ENCODE assay signal across 8 cellular contexts in the genomic region with DNA sequence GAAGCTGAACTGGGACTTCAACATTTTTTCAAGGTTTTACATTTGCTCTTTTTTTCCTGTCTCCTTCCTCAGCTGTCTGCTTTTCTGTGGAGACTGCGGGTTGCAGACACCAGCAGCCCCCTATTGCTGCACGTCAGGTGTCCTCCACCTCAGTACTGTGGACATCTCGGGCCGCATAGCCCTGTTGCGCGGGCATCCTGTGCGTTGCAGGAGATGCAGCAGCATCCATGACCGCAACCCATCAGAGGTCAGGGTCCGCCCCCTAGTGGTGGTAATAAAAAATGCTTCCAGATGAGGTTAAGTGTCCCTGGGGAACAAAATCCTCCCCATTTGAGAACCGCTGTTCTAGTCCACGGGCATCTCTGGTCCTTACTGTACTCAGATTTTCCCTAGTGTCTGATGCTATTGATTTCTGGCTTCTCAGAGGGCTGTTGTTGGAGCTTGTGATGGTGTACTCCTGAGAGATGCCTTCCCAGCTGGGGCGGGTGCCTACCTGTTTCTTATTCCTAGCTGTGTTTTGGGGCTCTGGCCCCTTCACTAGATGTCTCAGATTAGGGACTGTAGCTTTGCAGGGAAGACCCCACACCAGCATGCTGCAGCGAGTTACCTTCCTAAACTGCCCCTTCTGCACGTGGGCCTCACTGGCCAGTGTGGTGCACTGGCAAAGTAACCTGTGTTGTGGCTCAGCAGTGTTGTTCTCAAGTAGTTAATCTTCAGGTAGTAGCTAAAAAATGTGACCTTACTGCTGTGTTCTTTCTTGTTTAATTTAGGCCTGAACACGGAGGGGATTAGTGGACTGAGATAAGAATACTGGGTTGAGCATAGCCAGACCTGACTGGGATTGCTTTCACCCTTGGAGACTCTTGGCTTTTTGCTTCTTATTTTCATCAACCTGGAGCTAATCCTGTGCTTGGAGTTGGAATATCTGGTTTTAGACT. TPM values are rescaled to one million over a fixed set of nuclear protein-coding genes. Genes with fewer than 3 reads are reported as not detected.
A peak's percentile ranks its signal among the peaks of the same experiment; 100 is the strongest.
DNase-seq lines count a peak whose midpoint lies in the region; ATAC-seq, FAIRE-seq and TF ChIP-seq lines count a peak whose summit lies in the region.

No MANE protein-coding gene starts in this region.

- CTCF ChIA-PET in MCF 10A (lab: Yijun Ruan, JAX) = interaction anchor here (0.6 to 4.2 kb wide), 45 partner anchors 9 to 605 kb away, joined by 3 to 79 read pairs (median 4); a partner anchor contains a TSS

- POLR2A ChIA-PET in MCF 10A (lab: Yijun Ruan, JAX) = interaction anchor here (0.6 to 2.0 kb wide), 8 partner anchors 9 to 208 kb away, joined by 3 to 7 read pairs (median 4); a partner anchor contains a TSS

- TF ChIP-seq POLR2A in GM12891 (IDR thresholded peaks at IDR 0.05; ENCODE audit: low read depth, low read length) = no peak

- no peak overlapping the region for H3K4me3 Mint-ChIP-seq in MCF 10A (ENCODE audit: unreplicated experiment)

- H3K36me3 Mint-ChIP-seq in MCF 10A (ENCODE audit: insufficient read depth, unreplicated experiment) = peaks cover 33% of the 10 kb centered on the region

- no peaks in the 10 kb centered on the region for H3K27me3 Mint-ChIP-seq in MCF 10A (ENCODE audit: insufficient read depth, unreplicated experiment)

- DNase-seq in GM12891 (ENCODE audit: insufficient read length, low spot score) (peak; percentile 61), NCI-H2107 treated with DMSO at 0.1 percent for 48 hours (lab: John Stamatoyannopoulos, UW; ENCODE audit: unreplicated experiment) (peak; percentile 5), MCF 10A (ENCODE audit: unreplicated experiment) (peak; percentile 80), inferior parietal cortex (ENCODE audit: extremely low spot score) (peak; percentile 85)
- DNase-seq in stimulated activated CD4-positive, alpha-beta T cell treated with anti-CD3 and anti-CD28 coated beads, Interleukin-15, amount 100 ng/mL, for 24 hours = peak; percentile 77

- H3K9me3 Mint-ChIP-seq in MCF 10A (ENCODE audit: unreplicated experiment) = no peaks in the 10 kb centered on the region

- BruUV-seq in MCF 10A (replicated peaks; lab: Mats Ljungman, UMichigan) = no TSS peak

- peak overlapping the region; percentile 87 for H3K27ac ChIP-seq in VCaP

- intact Hi-C loops in MCF 10A (cut with micrococcal nuclease) = loop anchor here (1.0 to 10.0 kb wide), 4 partner anchors 29 to 151 kb away; a partner anchor contains a TSS

- H3K27ac Mint-ChIP-seq in MCF 10A (ENCODE audit: low read depth, unreplicated experiment) = no peak overlapping the region

- peak; percentile 73 for ATAC-seq in HG02973 (IDR thresholded peaks at IDR 0.05; ENCODE audit: unreplicated experiment)
- no peak for ATAC-seq in GM19023 (IDR thresholded peaks at IDR 0.05; ENCODE audit: unreplicated experiment)

- peaks cover 13% of the 10 kb centered on the region for H3K4me1 Mint-ChIP-seq in MCF 10A (ENCODE audit: insufficient read depth, unreplicated experiment)

- TF ChIP-seq CTCF in VCaP (conservative IDR thresholded peaks at IDR 0.05) = peak; percentile 87
- TF ChIP-seq CTCF in MCF 10A (IDR thresholded peaks at IDR 0.05; ENCODE audit: unreplicated experiment) = peak; percentile 94

- peak; percentile 92 for FAIRE-seq in GM12891 (lab: Jason Lieb, UNC)

TF ChIP-seq in GM12891, 5 proteins besides CTCF, POLR2A, EP300 and RAD21:
- TF ChIP-seq POU2F2 (IDR thresholded peaks at IDR 0.05; ENCODE audit: low read depth, low read length) (0 out of 2 replicates have a peak, but pooled peaks have one; percentile 48), POLR2AphosphoS5 (IDR thresholded peaks at IDR 0.05; ENCODE audit: low read depth, low read length) (no peak)

RNA-seq across cellular contexts. Expression of a gene that starts 28.2 kb away (rescaled TPM):
- 32.6 TPM for polyA plus RNA-seq in GM12891 (2012; ENCODE audit: low read depth, missing spikeins)
- 100 and 109 TPM in 2 replicates for total RNA-seq in MCF 10A (2022)

RNA-seq across cellular contexts. Expression of a gene that starts 43.5 kb away (rescaled TPM):
- 17.0 TPM for polyA plus RNA-seq in GM12891 (2012; ENCODE audit: low read depth, missing spikeins)
- total RNA-seq in MCF 10A (2022) = 85.0 and 86.3 TPM in 2 replicates

Comparison
In these comparisons a context has a peak if more than half of its experiments do, and no peak if none do; other contexts are left out.
1. DNase-seq: peak in every context shown above with its lines; median percentile 85 in inferior parietal cortex; 80 in MCF 10A; 77 in stimulated activated CD4-positive, alpha-beta T cell treated with anti-CD3 and anti-CD28 coated beads, Interleukin-15, amount 100 ng/mL, for 24 hours; 61 in GM12891; 5 in NCI-H2107 treated with DMSO at 0.1 percent for 48 hours.